ENCODE assay signal across 8 cellular contexts in the genomic region with DNA sequence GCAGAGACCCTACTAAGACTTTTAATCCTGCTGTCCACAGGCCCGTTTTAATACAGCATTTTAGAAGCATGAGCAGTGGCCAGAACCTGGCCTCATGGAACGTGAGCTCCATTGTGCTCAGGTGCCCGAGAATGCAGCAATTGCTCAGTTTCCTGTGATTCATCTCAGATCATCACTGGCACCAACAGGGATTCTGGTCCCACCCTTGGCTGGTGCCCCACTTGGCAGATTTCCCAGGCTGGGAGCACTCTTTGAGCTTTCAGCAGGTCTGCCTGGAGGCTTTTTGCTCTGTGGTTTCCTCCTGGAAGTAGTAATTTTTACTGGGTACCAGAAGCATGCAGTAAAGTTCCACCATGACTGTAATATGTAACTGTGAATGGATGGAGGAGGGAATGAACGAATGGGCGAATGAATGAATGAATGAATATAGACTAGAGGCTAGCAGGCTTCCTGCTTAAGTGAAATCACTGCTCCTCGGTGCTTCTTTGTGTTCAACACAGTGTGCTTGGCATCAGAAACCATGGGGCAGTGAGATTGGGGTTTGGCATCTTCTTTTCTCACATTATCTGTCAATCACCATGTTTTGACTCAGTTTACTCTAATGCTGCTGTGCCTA.
A peak's percentile ranks its signal among the peaks of the same experiment; 100 is the strongest.
DNase-seq lines count a peak whose midpoint lies in the region; ATAC-seq and TF ChIP-seq lines count a peak whose summit lies in the region.

No MANE protein-coding gene starts in this region.

- H3K9me3 ChIP-seq in Peyer's patch (no peaks in the 10 kb centered on the region), psoas muscle (no peaks in the 10 kb centered on the region)

- H3K4me1 ChIP-seq in Peyer's patch (peaks cover 0 to 58% (median 2%) of the 10 kb centered on the region in 4 donors), psoas muscle (peaks cover 10% of the 10 kb centered on the region)

- peak; percentile 34 to 60 (median 58) for ATAC-seq in psoas muscle
- ATAC-seq in GM21786 (IDR thresholded peaks at IDR 0.05; ENCODE audit: unreplicated experiment), result no peak
- ATAC-seq in GM18909 (IDR thresholded peaks at IDR 0.05; ENCODE audit: poor library complexity, unreplicated experiment), result no peak

- TF ChIP-seq CTCF in Peyer's patch (IDR thresholded peaks at IDR 0.05) (no peak), psoas muscle (IDR thresholded peaks at IDR 0.05) (no peak), GM13976 (IDR thresholded peaks at IDR 0.05; ENCODE audit: borderline replicate concordance, control extremely low read depth, extremely low read depth, insufficient read depth, missing control alignments) (no peak)

- WGBS in psoas muscle, 3 donors, result 48 to 53% (median 51%) methylated on average over 6 of the region's 6 CpGs

- DNase-seq in NCI-H2171 treated with DMSO at 0.1 percent for 48 hours (lab: John Stamatoyannopoulos, UW) (peak; percentile 14), NCI-H2171 (lab: John Stamatoyannopoulos, UW) (no peak), Peyer's patch (peak in 2 of 3 donors; percentile 89 to 93), fibroblast of gingiva (ENCODE audit: low read depth) (peak; percentile 84), psoas muscle (peak; percentile 77 to 78), GM13976 (ENCODE audit: low spot score) (no peak)

- in situ Hi-C loops in GM13976 (cut with MboI; ENCODE audit: low sequenced_read_pairs, unreplicated experiment), result no loop called here

- intact Hi-C loops in psoas muscle (cut with DNase I), result no loop called here

- H3K27me3 ChIP-seq in Peyer's patch, result no peaks in the 10 kb centered on the region
- H3K27me3 ChIP-seq in psoas muscle (ENCODE audit: insufficient read depth in 3 of 3, low read length in 2 of 3), result no peaks in the 10 kb centered on the region

- H3K4me3 ChIP-seq in Peyer's patch (no peak overlapping the region), psoas muscle (no peak overlapping the region)

- H3K36me3 ChIP-seq in Peyer's patch (no peaks in the 10 kb centered on the region), psoas muscle (ENCODE audit: insufficient read depth in 1 of 2, low read depth in 1 of 2) (no peaks in the 10 kb centered on the region)

- TF ChIP-seq POLR2A in Peyer's patch (IDR thresholded peaks at IDR 0.05), result peak in 1 of 2 donors; percentile 50

- H3K27ac ChIP-seq in Peyer's patch, result peak overlapping the region in 3 of 4 donors; percentile 23 to 88 (median 66)
- peak overlapping the region; percentile 6 for H3K27ac ChIP-seq in psoas muscle

Comparison
In these comparisons a context has a peak if more than half of its experiments do, and no peak if none do; other contexts are left out.
1. DNase-seq: peak in NCI-H2171 treated with DMSO at 0.1 percent for 48 hours (single experiment), Peyer's patch (2 of 3), fibroblast of gingiva (single experiment) and psoas muscle (2 of 2); none in NCI-H2171 (single experiment) and GM13976 (single experiment).
2. ATAC-seq: peak in psoas muscle (4 of 4); none in GM21786 (single experiment) and GM18909 (single experiment).